Comparison of ENCODE assay signal across 24 cellular contexts in the genomic region with DNA sequence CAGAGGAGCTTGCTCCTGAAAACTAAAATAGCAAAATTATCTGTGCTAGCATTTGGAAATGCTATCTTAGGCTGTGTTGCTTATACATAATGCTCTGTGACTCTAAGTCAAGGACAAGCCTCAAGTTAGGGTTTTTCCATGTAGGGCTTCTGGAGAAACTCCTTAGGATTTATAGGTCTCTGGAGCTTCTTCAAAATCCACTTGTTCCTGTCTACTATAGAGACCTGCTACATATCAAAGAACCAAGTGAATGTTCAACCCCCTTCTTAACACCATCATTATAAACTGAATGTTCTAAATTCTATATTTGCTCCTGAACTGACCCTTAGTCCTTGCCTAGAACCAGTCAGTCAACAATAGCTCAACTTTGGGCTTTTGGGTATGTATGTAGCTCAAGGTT.
"Had no signal": no experiment of that assay in that cellular context is flagged by ENCODE, and none has a peak within 500 bp of the region (broad histone marks: within the 10 kb centered on the region; RNA-seq: fewer than 3 reads in every experiment).

No MANE protein-coding gene starts in this region.

- H3K36me3 ChIP-seq: stomach, suprapubic skin, thoracic aorta, thyroid gland, tibial artery, tibial nerve, transverse colon, upper lobe of left lung, upper lobe of right lung, uterus, vagina had no signal

- H3K4me3 ChIP-seq: stomach, suprapubic skin, testis, thoracic aorta, thyroid gland, tibial artery, tibial nerve, transverse colon, upper lobe of left lung, upper lobe of right lung, uterus, vagina had no signal

- ATAC-seq: stimulated activated naive B cell treated with anti-CD40 and anti-IgM and Interleukin-4, amounts not matched to agents 10 μg/mL and 1 μg/mL and 100 μg/mL, for 72 hours; stimulated activated naive CD8-positive, alpha-beta T cell treated with anti-CD3 and anti-CD28 coated beads, Interleukin-15, Interleukin-2, amounts not matched to agents 100 U/mL and 50 U/mL, for 24 hours; upper lobe of right lung had no signal

- H3K9me3 ChIP-seq: stomach, suprapubic skin, testis, thoracic aorta, thyroid gland, tibial artery, tibial nerve, transverse colon, upper lobe of left lung, upper lobe of right lung, uterus, vagina had no signal

- H3K4me1 ChIP-seq: stomach, suprapubic skin, testis, thyroid gland, tibial artery, tibial nerve, transverse colon, upper lobe of left lung, upper lobe of right lung, uterus, vagina had no signal

- H3K27me3 ChIP-seq: stomach, suprapubic skin, testis, thyroid gland, tibial artery, tibial nerve, transverse colon, upper lobe of left lung, upper lobe of right lung, vagina had no signal

- DNase-seq: stimulated activated CD4-positive, alpha-beta T cell treated with anti-CD3 and anti-CD28 coated beads, Interleukin-2, amount 100 ng/mL, for 48 hours; stimulated activated CD4-positive, alpha-beta T cell treated with anti-CD3 and anti-CD28 coated beads, Interleukin-4, amount 100 ng/mL, for 1 hour; stimulated activated CD4-positive, alpha-beta T cell treated with anti-CD3 and anti-CD28 coated beads, Interleukin-4, amount 100 ng/mL, for 24 hours; stimulated activated CD4-positive, alpha-beta T cell treated with anti-CD3 and anti-CD28 coated beads, Interleukin-4, amount 100 ng/mL, for 4 hours; stimulated activated CD8-positive, alpha-beta memory T cell treated with anti-CD3 and anti-CD28 coated beads, Interleukin-4, amount 100 ng/mL, for 48 hours; stimulated activated naive B cell treated with anti-CD40 and anti-IgM and Interleukin-4, amounts not matched to agents 10 μg/mL and 1 μg/mL and 100 μg/mL, for 72 hours; stimulated activated naive CD4-positive, alpha-beta T cell; stimulated activated naive CD4-positive, alpha-beta T cell treated with Interleukin-2 at 50 U/mL for 16 hours; stimulated activated naive CD8-positive, alpha-beta T cell treated with anti-CD3 and anti-CD28 coated beads, Interleukin-15, amount 100 ng/mL, for 72 hours; stimulated activated naive CD8-positive, alpha-beta T cell treated with anti-CD3 and anti-CD28 coated beads, Interleukin-15, Interleukin-2, amounts not matched to agents 100 U/mL and 50 U/mL, for 24 hours; stomach; substantia nigra; testis; thyroid gland; tibial artery; transverse colon; trophoblast cell; upper lobe of left lung; upper lobe of right lung; uterus had no signal

- H3K27ac ChIP-seq: stomach, suprapubic skin, testis, thoracic aorta, thyroid gland, tibial artery, tibial nerve, upper lobe of left lung, upper lobe of right lung, uterus, vagina had no signal
